In genomic region chr1:32753532-32754281, GRCh38 we compare ENCODE assay signal across 8 cellular contexts. TPM values are rescaled to one million over a fixed set of nuclear protein-coding genes. Genes with fewer than 3 reads are reported as not detected.
DNase-seq lines count a peak whose midpoint lies in the region; ATAC-seq lines count a peak whose summit lies in the region.

No MANE protein-coding gene starts in this region.

- POLR2A ChIA-PET in activated CD4-positive, alpha-beta memory T cell treated with anti-CD3 and anti-CD28 coated beads, Interleukin-2, amount 10 ng/mL, durations not matched to agents 7 days and 5 days (lab: Charles Lee): no interaction called here

- DNase-seq in COLO668 (lab: John Stamatoyannopoulos, UW; ENCODE audit: unreplicated experiment): peak; percentile 74
- peak; percentile 100 for DNase-seq in H7
- DNase-seq in NCI-H446 treated with DMSO at 0.1 percent for 48 hours (lab: John Stamatoyannopoulos, UW): peak; percentile 20
- peak; percentile 62 for DNase-seq in activated CD4-positive, alpha-beta memory T cell treated with anti-CD3 and anti-CD28 coated beads, Interleukin-2, amount 10 ng/mL, durations not matched to agents 7 days and 5 days
- peak; percentile 74 for DNase-seq in medulla oblongata (ENCODE audit: extremely low spot score)
- DNase-seq in stimulated activated CD4-positive, alpha-beta T cell treated with anti-CD3 and anti-CD28 coated beads, TNF-alpha, amount 100 ng/mL, for 4 hours (ENCODE audit: low read depth in 3 of 3): peak; percentile 35 to 41 (median 41)

- CTCF ChIA-PET in activated CD4-positive, alpha-beta memory T cell treated with anti-CD3 and anti-CD28 coated beads, Interleukin-2, amount 10 ng/mL, durations not matched to agents 7 days and 5 days (lab: Charles Lee): interaction anchor here (1.8 kb wide), 1 partner anchor 35 kb away, joined by 3 read pairs; no protein-coding TSS in a partner anchor

- H3K4me1 Mint-ChIP-seq in activated CD4-positive, alpha-beta memory T cell treated with anti-CD3 and anti-CD28 coated beads, Interleukin-2, amount 10 ng/mL, durations not matched to agents 7 days and 5 days: peaks cover 7% of the 10 kb centered on the region

- no peak for ATAC-seq in HG03097 (IDR thresholded peaks at IDR 0.05; ENCODE audit: low FRiP score, unreplicated experiment)

- peak overlapping the region; percentile 76 for H3K27ac ChIP-seq in ectodermal cell (ENCODE audit: insufficient read depth, low read depth, low read length, poor library complexity, severe bottlenecking)

- H3K9me3 ChIP-seq in ectodermal cell (ENCODE audit: control insufficient read depth, low read length): no peaks in the 10 kb centered on the region

- H3K9me3 Mint-ChIP-seq in activated CD4-positive, alpha-beta memory T cell treated with anti-CD3 and anti-CD28 coated beads, Interleukin-2, amount 10 ng/mL, durations not matched to agents 7 days and 5 days: no peaks in the 10 kb centered on the region

- 5 to 6% methylated on average over 63 of the region's 63 CpGs for WGBS in ectodermal cell, 2 experiments

- no peaks in the 10 kb centered on the region for H3K36me3 Mint-ChIP-seq in activated CD4-positive, alpha-beta memory T cell treated with anti-CD3 and anti-CD28 coated beads, Interleukin-2, amount 10 ng/mL, durations not matched to agents 7 days and 5 days (ENCODE audit: low read depth)

- H3K36me3 ChIP-seq in H7 (replicated peaks; ENCODE audit: control insufficient read depth, insufficient read depth, low read length) (no peaks in the 10 kb centered on the region; the same call in 1 of the 2 replicates), ectodermal cell (ENCODE audit: control insufficient read depth, insufficient read depth, low read length) (no peaks in the 10 kb centered on the region)

- peak overlapping the region; percentile 56 for H3K4me3 Mint-ChIP-seq in activated CD4-positive, alpha-beta memory T cell treated with anti-CD3 and anti-CD28 coated beads, Interleukin-2, amount 10 ng/mL, durations not matched to agents 7 days and 5 days

- peaks cover 43% of the 10 kb centered on the region for H3K27me3 Mint-ChIP-seq in activated CD4-positive, alpha-beta memory T cell treated with anti-CD3 and anti-CD28 coated beads, Interleukin-2, amount 10 ng/mL, durations not matched to agents 7 days and 5 days

- no peak overlapping the region for H3K27ac Mint-ChIP-seq in activated CD4-positive, alpha-beta memory T cell treated with anti-CD3 and anti-CD28 coated beads, Interleukin-2, amount 10 ng/mL, durations not matched to agents 7 days and 5 days

- H3K4me3 ChIP-seq in H7 (ENCODE audit: insufficient read depth, low read depth, low read length) (peak overlapping the region; percentile 90), ectodermal cell (ENCODE audit: insufficient read depth, low read depth, low read length) (peak overlapping the region; percentile 86)

- peaks cover 12% of the 10 kb centered on the region for H3K4me1 ChIP-seq in ectodermal cell (ENCODE audit: control insufficient read depth, insufficient read depth, low read length)

- no peaks in the 10 kb centered on the region for H3K27me3 ChIP-seq in H7 (ENCODE audit: control insufficient read depth, insufficient read depth, low read length)
- no peaks in the 10 kb centered on the region for H3K27me3 ChIP-seq in ectodermal cell (ENCODE audit: control insufficient read depth, insufficient read depth, low read length, poor library complexity, severe bottlenecking)

RNA-seq across cellular contexts. Expression of gene SYNC, which starts 51.1 kb away (rescaled TPM):
- total RNA-seq in H7 (2014; rRNA removed; shearing (Covaris generic)): 0.07 and 0.45 TPM in 2 replicates
- total RNA-seq in activated CD4-positive, alpha-beta memory T cell treated with anti-CD3 and anti-CD28 coated beads, Interleukin-2, amount 10 ng/mL, durations not matched to agents 7 days and 5 days: not detected
- not detected for polyA plus RNA-seq in ectodermal cell (2013, experiment 1 of 4)
- 0.14 TPM for polyA plus RNA-seq in ectodermal cell (2013, experiment 2 of 4)
- polyA plus RNA-seq in ectodermal cell (2013, experiment 3 of 4): 0.11 TPM
- polyA plus RNA-seq in ectodermal cell (2013, experiment 4 of 4): 0.08 TPM

Comparison
In these comparisons a context has a peak if more than half of its experiments do, and no peak if none do; other contexts are left out.
1. DNase-seq: peak in every context shown above with its lines; median percentile 100 in H7; 74 in COLO668; 74 in medulla oblongata; 62 in activated CD4-positive, alpha-beta memory T cell treated with anti-CD3 and anti-CD28 coated beads, Interleukin-2, amount 10 ng/mL, durations not matched to agents 7 days and 5 days; 41 in stimulated activated CD4-positive, alpha-beta T cell treated with anti-CD3 and anti-CD28 coated beads, TNF-alpha, amount 100 ng/mL, for 4 hours; 20 in NCI-H446 treated with DMSO at 0.1 percent for 48 hours.